ENCODE assay signal across 21 cellular contexts in the genomic region with DNA sequence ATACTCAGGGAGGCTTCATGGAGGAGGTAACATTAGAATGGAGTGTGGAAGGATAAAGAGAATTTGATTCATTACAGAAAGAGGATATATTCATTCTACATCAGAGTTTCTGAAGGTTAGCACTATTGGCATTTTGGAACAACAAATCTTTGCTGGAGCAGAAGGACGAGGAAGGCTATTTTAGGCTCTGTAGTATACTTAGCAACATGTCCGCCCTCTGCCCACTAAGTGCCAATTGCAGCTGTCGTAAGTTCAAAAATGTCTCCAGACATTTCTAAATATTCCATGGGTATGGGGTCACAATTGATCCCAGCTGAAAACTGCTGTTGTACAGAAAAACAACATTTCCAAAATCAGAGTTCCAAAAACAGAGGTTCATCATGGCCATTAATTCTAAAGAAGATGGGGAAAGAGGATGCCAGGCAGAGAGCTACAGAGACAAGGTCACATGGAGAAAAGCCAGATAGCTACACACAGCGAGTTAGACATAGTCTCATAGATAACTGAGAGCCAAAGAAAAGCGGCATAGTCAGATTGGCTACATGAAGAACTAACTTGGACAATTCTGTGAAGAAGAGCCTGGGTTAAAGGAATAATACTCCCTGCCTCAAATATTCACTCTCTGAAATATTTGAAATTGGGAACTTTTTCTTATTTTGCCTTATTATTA.
"Had no signal": no experiment of that assay in that cellular context is flagged by ENCODE, and none has a peak within 500 bp of the region (broad histone marks: within the 10 kb centered on the region; RNA-seq: fewer than 3 reads in every experiment).

No MANE protein-coding gene starts in this region.

- H3K4me3 ChIP-seq: colonic mucosa, esophagus squamous epithelium, gastrocnemius medialis, left lung, lower lobe of right lung, mucosa of descending colon had no signal

- H3K27me3 ChIP-seq: colonic mucosa, esophagus squamous epithelium, gastrocnemius medialis, left lung had no signal

- H3K4me1 ChIP-seq: colonic mucosa, esophagus squamous epithelium, gastrocnemius medialis, left lung, lower lobe of right lung had no signal

- H3K36me3 ChIP-seq: colonic mucosa, esophagus squamous epithelium, gastrocnemius medialis, left lung, lower lobe of right lung had no signal

- H3K27ac ChIP-seq: colonic mucosa, epithelial cell of prostate, esophagus squamous epithelium, gastrocnemius medialis, left lung, lower lobe of right lung had no signal

- H3K9me3 ChIP-seq: colonic mucosa, gastrocnemius medialis, lower lobe of right lung, mucosa of descending colon had no signal

- DNase-seq: cerebellar nuclear complex; colonic mucosa; cortex of kidney; effector CD8-positive, alpha-beta T cell; effector memory CD8-positive, alpha-beta T cell; endodermal cell; erythroblast; esophagus squamous epithelium; foreskin fibroblast; foreskin melanocyte; gastrocnemius medialis; glutamatergic neuron; head of caudate nucleus; hippocampal formation; left cardiac atrium; left lung; lower lobe of right lung; mesenchymal stem cell; mucosa of descending colon had no signal

- ATAC-seq: effector memory CD8-positive, alpha-beta T cell; esophagus mucosa; gastrocnemius medialis; left lung; lower lobe of right lung; mucosa of descending colon had no signal
